ENCODE assay signal across 13 cellular contexts in genomic region chr7:2965745-2966270, GRCh38.
"Had no signal": no experiment of that assay in that cellular context is flagged by ENCODE, and none has a peak within 500 bp of the region (broad histone marks: within the 10 kb centered on the region; RNA-seq: fewer than 3 reads in every experiment).

No MANE protein-coding gene starts in this region.

- H3K27me3 Mint-ChIP-seq: T-helper 17 cell had no signal

- ATAC-seq: T-helper 17 cell had no signal

- H3K27me3 ChIP-seq: hepatocyte, tibial artery, vagina had no signal

- H3K36me3 Mint-ChIP-seq: brain, mesothelial cell of epicardium had no signal

- H3K4me3 Mint-ChIP-seq: dendritic cell treated with granulocyte-macrophage colony-stimulating factor and Interleukin-4, amounts not matched to agents 40 ng/mL and 50 ng/mL, for 4 days; mesothelial cell of epicardium; T-helper 17 cell had no signal

- H3K4me1 ChIP-seq: tibial artery, vagina had no signal

- H3K36me3 ChIP-seq: tibial artery, vagina had no signal

- H3K4me1 Mint-ChIP-seq: brain, mesothelial cell of epicardium had no signal

- H3K27ac Mint-ChIP-seq: dendritic cell treated with granulocyte-macrophage colony-stimulating factor and Interleukin-4, amounts not matched to agents 40 ng/mL and 50 ng/mL, for 4 days; mesothelial cell of epicardium; T-helper 17 cell had no signal

- H3K4me3 ChIP-seq: hepatocyte, skin epidermis, tibial artery, vagina had no signal

- H3K27ac ChIP-seq: hepatocyte, skin epidermis, tibial artery, vagina had no signal

- DNase-seq: activated CD4-positive, alpha-beta T cell treated with anti-CD3 and anti-CD28 coated beads for 4 hours; activated naive CD4-positive, alpha-beta T cell treated with anti-CD3 and anti-CD28 coated beads, Interleukin-2, amount 50 U/mL, for 16 hours; amygdala; cerebellar nuclear complex; stimulated activated CD4-positive, alpha-beta T cell treated with anti-CD3 and anti-CD28 coated beads, Interleukin-4, amount 100 ng/mL, for 4 hours; T-helper 17 cell had no signal
